26 cellular contexts compared by ENCODE assay signal in the genomic region with DNA sequence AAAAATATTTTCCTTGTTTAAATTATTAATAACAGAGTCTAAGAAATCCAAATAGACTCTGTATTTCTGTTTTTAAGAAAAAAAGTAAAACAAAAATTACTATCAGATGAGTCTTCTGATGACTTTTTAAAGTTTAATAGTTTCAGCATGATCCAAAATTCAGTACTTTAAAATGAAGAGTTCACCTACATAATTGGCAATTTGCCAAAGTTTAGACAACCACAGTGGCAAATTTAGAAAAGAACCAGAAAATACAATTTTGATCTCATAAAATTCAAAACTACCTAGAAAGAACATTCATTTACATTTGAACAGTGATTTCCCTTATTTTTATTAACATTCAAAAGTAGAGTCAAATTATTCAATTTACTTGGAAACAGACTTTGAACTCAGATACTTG. TPM values are rescaled to one million over a fixed set of nuclear protein-coding genes. Genes with fewer than 3 reads are reported as not detected.
"Had no signal": no experiment of that assay in that cellular context is flagged by ENCODE, and none has a peak within 500 bp of the region (broad histone marks: within the 10 kb centered on the region; RNA-seq: fewer than 3 reads in every experiment).

No MANE protein-coding gene starts in this region.

- H3K27ac ChIP-seq: Peyer's patch, SJSA1 had no signal

- H3K4me3 ChIP-seq: Peyer's patch, SJSA1 had no signal

- H3K9me3 ChIP-seq: Peyer's patch, SJSA1 had no signal

- DNase-seq: activated B cell treated with CpG ODN at 0.5 μM for 24 hours; activated CD4-positive, alpha-beta memory T cell treated with anti-CD3 and anti-CD28 coated beads for 36 hours; activated CD4-positive, alpha-beta T cell treated with anti-CD3 and anti-CD28 coated beads, Interleukin-2, amount 10 ng/mL, durations not matched to agents 7 days and 5 days; activated CD8-positive, alpha-beta memory T cell treated with anti-CD3 and anti-CD28 coated beads for 24 hours; activated effector memory CD4-positive, alpha-beta T cell treated with anti-CD3 and anti-CD28 coated beads, Interleukin-2, amount 50 U/mL, for 16 hours; activated naive CD4-positive, alpha-beta T cell treated with Interleukin-2 at 50 U/mL for 16 hours; activated T-cell treated with anti-CD3 and anti-CD28 coated beads, Interleukin-2, amount 50 U/mL, for 4 hours; amygdala; Kasumi-1; KBM-7; NCI-H1048; NCI-H1436; NCI-H1694 treated with DMSO at 0.1 percent for 48 hours; NCI-H2029 treated with DMSO at 0.1 percent for 48 hours; NCI-H2171; NCI-H226; NCI-H526; NCI-H82; Peyer's patch; SHP77; T-helper 17 cell; T1000 had no signal

- H3K36me3 ChIP-seq: Peyer's patch, SJSA1 had no signal

- FAIRE-seq: astrocyte, TTC549 had no signal

- H3K27me3 ChIP-seq: Peyer's patch, SJSA1 had no signal

- H3K4me1 ChIP-seq: Peyer's patch had no signal

- ATAC-seq: activated naive CD4-positive, alpha-beta T cell treated with anti-CD3 and anti-CD28 coated beads, Interleukin-2, amount 50 U/mL, for 72 hours; activated T-cell treated with anti-CD3 and anti-CD28 coated beads, Interleukin-2, amount 50 U/mL, for 4 hours; T-helper 17 cell had no signal

RNA-seq across cellular contexts. Expression of gene AGMO, which starts 56.1 kb away (rescaled TPM):
- total RNA-seq: activated B cell treated with CpG ODN at 0.5 μM for 24 hours; activated CD4-positive, alpha-beta memory T cell treated with anti-CD3 and anti-CD28 coated beads for 36 hours; activated CD4-positive, alpha-beta T cell treated with anti-CD3 and anti-CD28 coated beads, Interleukin-2, amount 10 ng/mL, durations not matched to agents 7 days and 5 days; activated naive CD4-positive, alpha-beta T cell treated with anti-CD3 and anti-CD28 coated beads, Interleukin-2, amount 50 U/mL, for 72 hours; activated T-cell treated with anti-CD3 and anti-CD28 coated beads, Interleukin-2, amount 50 U/mL, for 4 hours; SJSA1; T-helper 17 cell had no signal
